In genomic region chr5:52554297-52554696, GRCh38 we compare ENCODE assay signal across 22 cellular contexts.
DNase-seq lines count a peak whose midpoint lies in the region; ATAC-seq, FAIRE-seq and TF ChIP-seq lines count a peak whose summit lies in the region.
"Had no signal": no experiment of that assay in that cellular context is flagged by ENCODE, and none has a peak within 500 bp of the region (broad histone marks: within the 10 kb centered on the region; RNA-seq: fewer than 3 reads in every experiment).

No MANE protein-coding gene starts in this region.

- H3K79me1 ChIP-seq in IMR-90 (ENCODE audit: low read depth in 1 of 2, low read length in 2 of 2) = no peaks in the 10 kb centered on the region

- no peaks in the 10 kb centered on the region for H3K27me3 ChIP-seq in IMR-90 (ENCODE audit: control insufficient read depth, insufficient read depth, low read length)
- no peaks in the 10 kb centered on the region for H3K27me3 ChIP-seq in endocrine pancreas (ENCODE audit: control insufficient read depth, insufficient read depth, low read length)
- H3K27me3 ChIP-seq: Peyer's patch had no signal

- no peaks in the 10 kb centered on the region for H3K9me1 ChIP-seq in IMR-90 (ENCODE audit: insufficient read depth, low read length)

- dilution Hi-C loops in IMR-90 (cut with HindIII; ENCODE audit: low sequenced_read_pairs, unreplicated experiment) = no loop called here

- H3K56ac ChIP-seq in IMR-90 (ENCODE audit: extremely low read depth, insufficient read depth, low read length) = no peak overlapping the region

- no peak overlapping the region for H2AK5ac ChIP-seq in IMR-90 (ENCODE audit: low read depth, low read length)

- no peak overlapping the region for H2AFZ ChIP-seq in IMR-90 (replicated peaks; ENCODE audit: low read length, poor library complexity)

- intact Hi-C loops in IMR-90 (cut with micrococcal nuclease) = no loop called here

- no peak overlapping the region for H3K23ac ChIP-seq in IMR-90 (ENCODE audit: low read depth, low read length)

- H3K4me2 ChIP-seq in IMR-90 (ENCODE audit: low read depth, low read length) = no peak overlapping the region

- ATAC-seq in IMR-90 (ENCODE audit: low read depth) (no peak), GM21723 (IDR thresholded peaks at IDR 0.05; ENCODE audit: unreplicated experiment) (no peak), GM18517 (IDR thresholded peaks at IDR 0.05; ENCODE audit: unreplicated experiment) (no peak)
- ATAC-seq: CD8-positive, alpha-beta T cell; T-cell had no signal

- no TSS peak for BruUV-seq in IMR-90 (replicated peaks; lab: Mats Ljungman, UMichigan)

- POLR2A ChIA-PET in IMR-90 (lab: Charles Lee; ENCODE audit: unreplicated experiment) = no interaction called here

- peak; percentile 86 for FAIRE-seq in D721Med (lab: Jason Lieb, UNC)

- in situ Hi-C loops in IMR-90 (cut with MboI; ENCODE audit: low sequenced_read_pairs) = loop anchor here (25.0 kb wide), 1 partner anchor 1592 kb away; no protein-coding TSS in a partner anchor

- TF ChIP-seq RAD21 in IMR-90 (IDR thresholded peaks at IDR 0.05; ENCODE audit: low read length) = no peak

- no peak overlapping the region for H2BK5ac ChIP-seq in IMR-90 (ENCODE audit: low read depth, low read length, poor library complexity, severe bottlenecking)

- no peaks in the 10 kb centered on the region for H4K20me1 ChIP-seq in IMR-90 (ENCODE audit: insufficient read depth, low read length)

- no peak overlapping the region for H2BK120ac ChIP-seq in IMR-90 (ENCODE audit: low read depth, low read length)

- no peak for DNase-seq in D721Med (ENCODE audit: insufficient read length, low spot score)
- DNase-seq in IMR-90 = no peak
- DNase-seq in RPMI8226 = peak; percentile 7
- DNase-seq in NK-92 treated with Interleukin-12 subunit alpha and Interleukin-12 subunit beta, amount 100 ng/mL, for 24 hours (lab: John Stamatoyannopoulos, UW) = no peak
- DNase-seq: Caco-2; CD8-positive, alpha-beta T cell; DMS 273 treated with DMSO at 0.1 percent for 48 hours; GOT3; HCEC 1CT; Karpas-422; MV-4-11; NCI-H2029; NCI-H524 treated with DMSO at 0.1 percent for 48 hours; NCI-H774; OCI-M1; Peyer's patch; SIG-M5; T-cell had no signal

- no peak overlapping the region for H4K91ac ChIP-seq in IMR-90 (ENCODE audit: insufficient read depth, low read depth, low read length)

- no peak overlapping the region for H3K18ac ChIP-seq in IMR-90 (ENCODE audit: low read depth, low read length)

- H4K8ac ChIP-seq in IMR-90 (ENCODE audit: low read depth in 2 of 2, low read length in 2 of 2) = no peak overlapping the region

- TF ChIP-seq POLR2A in IMR-90 (IDR thresholded peaks at IDR 0.05; ENCODE audit: low read depth, low read length) = no peak

- H2AK9ac ChIP-seq in IMR-90 (replicated peaks; ENCODE audit: low read depth, low read length, poor library complexity) = no peak overlapping the region

- H3K4me3 ChIP-seq in IMR-90 (ENCODE audit: insufficient read depth, low read depth, low read length) (no peak overlapping the region), endocrine pancreas (ENCODE audit: control insufficient read depth, insufficient read depth, low read length) (peak overlapping the region; percentile 61)
- H3K4me3 ChIP-seq: Peyer's patch had no signal

- CTCF ChIA-PET in IMR-90 (lab: Yijun Ruan, JAX) = no interaction called here

- H4K5ac ChIP-seq in IMR-90 (ENCODE audit: low read depth, low read length) = no peak overlapping the region

- no peak overlapping the region for H3K9ac ChIP-seq in IMR-90 (ENCODE audit: low read depth, low read length)
- H3K9ac ChIP-seq in endocrine pancreas (ENCODE audit: control insufficient read depth, insufficient read depth, low read length) = no peak overlapping the region

- H3K36me3 ChIP-seq in IMR-90 (ENCODE audit: control insufficient read depth, insufficient read depth, low read length) (no peaks in the 10 kb centered on the region), endocrine pancreas (ENCODE audit: control insufficient read depth, insufficient read depth, low read length) (no peaks in the 10 kb centered on the region)
- H3K36me3 ChIP-seq: Peyer's patch had no signal

- no peak overlapping the region for H3K4ac ChIP-seq in IMR-90 (ENCODE audit: low read depth, low read length)

- no peaks in the 10 kb centered on the region for H3K4me1 ChIP-seq in IMR-90 (ENCODE audit: control insufficient read depth, insufficient read depth, low read length)
- peaks cover 31% of the 10 kb centered on the region for H3K4me1 ChIP-seq in endocrine pancreas (ENCODE audit: control insufficient read depth, insufficient read depth, low read length)
- H3K4me1 ChIP-seq: Caco-2, Peyer's patch had no signal

- no peak overlapping the region for H3K27ac ChIP-seq in IMR-90 (ENCODE audit: insufficient read depth, low read length)
- H3K27ac ChIP-seq: C4-2B, Peyer's patch had no signal

- TF ChIP-seq CTCF in D721Med (IDR thresholded peaks at IDR 0.05; ENCODE audit: insufficient read depth, missing control alignments) = no peak
- no peak for TF ChIP-seq CTCF in IMR-90 (conservative IDR thresholded peaks at IDR 0.05; ENCODE audit: low read depth, low read length)

- H2BK20ac ChIP-seq in IMR-90 (ENCODE audit: low read depth, low read length) = no peak overlapping the region

- H3K14ac ChIP-seq in IMR-90 (replicated peaks; ENCODE audit: low read depth, low read length) = no peak overlapping the region

- no peak overlapping the region for H2BK15ac ChIP-seq in IMR-90 (ENCODE audit: low read depth, low read length)

- 57% methylated on average over 2 of the region's 2 CpGs; no CpG with 5 or more reads in 1 of the 2 experiments for WGBS in IMR-90 (ENCODE audit: extremely low coverage in 2 of 2, insufficient read length in 1 of 2), 2 experiments

- no peaks in the 10 kb centered on the region for H3K9me3 ChIP-seq in IMR-90 (ENCODE audit: control insufficient read depth, insufficient read depth, low read length)
- H3K9me3 ChIP-seq in endocrine pancreas (ENCODE audit: control insufficient read depth, low read length) = no peaks in the 10 kb centered on the region
- H3K9me3 ChIP-seq: Caco-2, Peyer's patch had no signal

TF ChIP-seq in IMR-90, 13 proteins besides CTCF, POLR2A, EP300 and RAD21:
- TF ChIP-seq SMC3 (IDR thresholded peaks at IDR 0.05; ENCODE audit: low read depth, low read length) = no peak
- peak; percentile 81 for TF ChIP-seq MAFK (IDR thresholded peaks at IDR 0.05; ENCODE audit: low read depth, low read length)
